Comparison of ENCODE assay signal across 17 cellular contexts in genomic region chr6:6243846-6244245, GRCh38.
"Had no signal": no experiment of that assay in that cellular context is flagged by ENCODE, and none has a peak within 500 bp of the region (broad histone marks: within the 10 kb centered on the region; RNA-seq: fewer than 3 reads in every experiment).

No MANE protein-coding gene starts in this region.

- H3K4me1 ChIP-seq: heart right ventricle, left lung, lower lobe of right lung, right atrium auricular region had no signal

- H3K9me3 ChIP-seq: heart right ventricle, left lung, lower lobe of right lung, neutrophil, right atrium auricular region had no signal

- H3K36me3 ChIP-seq: left lung, lower lobe of right lung, neutrophil, right atrium auricular region had no signal

- H3K4me3 Mint-ChIP-seq: endodermal cell; naive thymus-derived CD8-positive, alpha-beta T cell; type B pancreatic cell had no signal

- H3K9me3 Mint-ChIP-seq: endodermal cell, type B pancreatic cell had no signal

- H3K4me3 ChIP-seq: coronary artery, heart right ventricle, left lung, lower lobe of right lung, right atrium auricular region, smooth muscle cell had no signal

- ATAC-seq: heart right ventricle; left lung; lower lobe of right lung; naive thymus-derived CD8-positive, alpha-beta T cell had no signal

- DNase-seq: cerebellar nuclear complex; effector CD4-positive, alpha-beta T cell; endodermal cell; erythroblast; heart right ventricle; islet precursor cell; left lung; lower lobe of right lung; mesenchymal stem cell; naive thymus-derived CD8-positive, alpha-beta T cell; stimulated activated CD4-positive, alpha-beta T cell treated with anti-CD3 and anti-CD28 coated beads, Interleukin-2, amount 100 ng/mL, for 48 hours; stimulated activated naive CD4-positive, alpha-beta T cell treated with Interleukin-2 at 50 U/mL for 16 hours had no signal

- H3K27ac ChIP-seq: coronary artery, heart right ventricle, left lung, lower lobe of right lung, neutrophil, right atrium auricular region had no signal

- H3K36me3 Mint-ChIP-seq: naive thymus-derived CD8-positive, alpha-beta T cell; type B pancreatic cell had no signal

- H3K27me3 ChIP-seq: left lung, neutrophil, right atrium auricular region had no signal

- H3K27ac Mint-ChIP-seq: endodermal cell; naive thymus-derived CD8-positive, alpha-beta T cell; type B pancreatic cell had no signal
